39 cellular contexts compared by ENCODE assay signal in the genomic region with DNA sequence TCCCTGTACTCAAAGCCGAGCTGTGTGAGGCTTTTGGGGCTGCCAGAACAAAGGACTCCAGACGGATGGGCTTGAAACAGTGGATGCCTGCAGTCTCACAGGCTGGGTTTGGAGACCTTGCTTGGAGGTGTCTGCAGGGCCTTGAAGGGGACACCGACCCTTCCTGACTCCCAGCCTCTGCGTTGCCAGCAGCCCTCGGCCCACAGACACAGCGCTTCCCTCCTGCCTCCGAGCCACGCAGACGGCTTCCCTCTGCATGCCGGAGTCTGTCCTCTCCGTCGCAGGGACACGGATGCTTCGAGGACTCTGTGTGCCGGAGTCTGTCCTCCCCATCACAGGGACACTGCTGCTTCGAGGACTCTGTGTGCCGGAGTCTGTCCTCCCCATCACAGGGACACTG.
"Had no signal": no experiment of that assay in that cellular context is flagged by ENCODE, and none has a peak within 500 bp of the region (broad histone marks: within the 10 kb centered on the region; RNA-seq: fewer than 3 reads in every experiment).

No MANE protein-coding gene starts in this region.

- DNase-seq: activated B cell treated with CpG ODN at 0.5 μM for 24 hours; activated CD4-positive, alpha-beta memory T cell treated with anti-CD3 and anti-CD28 coated beads for 36 hours; activated CD4-positive, alpha-beta T cell treated with anti-CD3 and anti-CD28 coated beads for 4 hours; activated CD4-positive, alpha-beta T cell treated with anti-CD3 and anti-CD28 coated beads, Interleukin-2, amount 10 ng/mL, durations not matched to agents 24 days and 14 days; activated CD4-positive, alpha-beta T cell treated with anti-CD3 and anti-CD28 coated beads, Interleukin-2, amount 50 U/mL, for 1 hour; activated CD4-positive, alpha-beta T cell treated with anti-CD3 and anti-CD28 coated beads, Interleukin-2, amount 50 U/mL, for 4 hours; activated CD4-positive, CD25-positive, alpha-beta regulatory T cell treated with anti-CD3 and anti-CD28 coated beads, Interleukin-2, amount 50 U/mL, for 72 hours; activated CD8-positive, alpha-beta memory T cell treated with anti-CD3 and anti-CD28 coated beads, Interleukin-2, amount 50 U/mL, for 4 hours; activated CD8-positive, alpha-beta T cell treated with anti-CD3 and anti-CD28 coated beads for 36 hours; activated effector memory CD4-positive, alpha-beta T cell treated with anti-CD3 and anti-CD28 coated beads, Interleukin-2, amount 50 U/mL, for 16 hours; activated gamma-delta T cell treated with Interleukin-2 at 50 U/mL for 16 hours; activated naive CD4-positive, alpha-beta T cell; activated naive CD4-positive, alpha-beta T cell treated with anti-CD3 and anti-CD28 coated beads for 36 hours; activated naive CD8-positive, alpha-beta T cell treated with anti-CD3 and anti-CD28 coated beads, Interleukin-2, amount 10 ng/mL, durations not matched to agents 7 days and 5 days; activated naive CD8-positive, alpha-beta T cell treated with anti-CD3 and anti-CD28 coated beads, Interleukin-2, amount 50 U/mL, for 24 hours; activated T-cell treated with anti-CD3 and anti-CD28 coated beads for 4 hours; activated T-cell treated with anti-CD3 and anti-CD28 coated beads, Interleukin-2, amount 50 U/mL, for 1 hour; activated T-cell treated with anti-CD3 and anti-CD28 coated beads, Interleukin-2, amount 50 U/mL, for 4 hours; activated T-cell treated with anti-CD3 and anti-CD28 coated beads, Interleukin-2, amount 50 U/mL, for 72 hours; amygdala; anterior cingulate cortex; caudate nucleus; SW 1271; T-helper 1 cell; T-helper 2 cell; T-helper 9 cell had no signal

- H3K4me1 Mint-ChIP-seq: activated B cell treated with CpG ODN at 0.5 μM for 24 hours; activated CD4-positive, alpha-beta T cell treated with anti-CD3 and anti-CD28 coated beads, Interleukin-2, amount 10 ng/mL, durations not matched to agents 24 days and 14 days; activated naive CD4-positive, alpha-beta T cell treated with anti-CD3 and anti-CD28 coated beads, Interleukin-2, amount 50 U/mL, for 24 hours; activated naive CD8-positive, alpha-beta T cell treated with anti-CD3 and anti-CD28 coated beads, Interleukin-2, amount 10 ng/mL, durations not matched to agents 7 days and 5 days; activated naive CD8-positive, alpha-beta T cell treated with anti-CD3 and anti-CD28 coated beads, Interleukin-2, amount 50 U/mL, for 24 hours; activated T-helper 17 cell treated with anti-CD3 and anti-CD28 coated beads, Interleukin-2, amount 50 U/mL, for 72 hours; central memory CD8-positive, alpha-beta T cell had no signal

- H3K4me1 ChIP-seq: ascending aorta had no signal

- H3K36me3 Mint-ChIP-seq: activated CD4-positive, alpha-beta memory T cell treated with anti-CD3 and anti-CD28 coated beads for 36 hours; activated naive CD4-positive, alpha-beta T cell treated with anti-CD3 and anti-CD28 coated beads, Interleukin-2, amount 50 U/mL, for 24 hours; activated naive CD8-positive, alpha-beta T cell; activated naive CD8-positive, alpha-beta T cell treated with anti-CD3 and anti-CD28 coated beads, Interleukin-2, amount 10 ng/mL, durations not matched to agents 7 days and 5 days had no signal

- H3K4me3 ChIP-seq: ascending aorta, cardiac muscle cell had no signal

- H3K9me3 Mint-ChIP-seq: activated B cell treated with CpG ODN at 0.5 μM for 24 hours; activated CD4-positive, alpha-beta memory T cell treated with anti-CD3 and anti-CD28 coated beads for 36 hours; activated CD4-positive, alpha-beta T cell treated with anti-CD3 and anti-CD28 coated beads, Interleukin-2, amount 10 ng/mL, durations not matched to agents 24 days and 14 days; activated CD8-positive, alpha-beta T cell treated with anti-CD3 and anti-CD28 coated beads for 36 hours; activated naive CD4-positive, alpha-beta T cell treated with anti-CD3 and anti-CD28 coated beads for 36 hours; activated naive CD4-positive, alpha-beta T cell treated with anti-CD3 and anti-CD28 coated beads, Interleukin-2, amount 50 U/mL, for 24 hours; activated naive CD8-positive, alpha-beta T cell treated with anti-CD3 and anti-CD28 coated beads, Interleukin-2, amount 10 ng/mL, durations not matched to agents 7 days and 5 days; activated naive CD8-positive, alpha-beta T cell treated with anti-CD3 and anti-CD28 coated beads, Interleukin-2, amount 50 U/mL, for 24 hours; activated T-cell treated with anti-CD3 and anti-CD28 coated beads, Interleukin-2, amount 50 U/mL, for 4 hours; activated T-cell treated with anti-CD3 and anti-CD28 coated beads, Interleukin-2, amount 50 U/mL, for 72 hours; activated T-helper 1 cell treated with anti-CD3 and anti-CD28 coated beads, Interleukin-12 subunit alpha, Interleukin-12 subunit beta, Interleukin-2, Interleukin-4 antibody, amounts not matched to agents 30 ng/mL and 10 ng/mL and 1 ng/mL, durations not matched to agents 14 hours and 24 hours and 36 hours; activated T-helper 17 cell treated with anti-CD3 and anti-CD28 coated beads, Interleukin-2, amount 50 U/mL, for 72 hours; central memory CD8-positive, alpha-beta T cell; T-helper 1 cell treated with Interleukin-12 subunit alpha and Interleukin-12 subunit beta and Interleukin-4 antibody, amounts not matched to agents 30 μg/mL and 1 μg/mL, for 36 hours; T-helper 2 cell treated with Interferon-gamma antibody and Interleukin-4, amounts not matched to agents 5 μg/mL and 100 μg/mL, for 36 hours had no signal

- FAIRE-seq: bronchial epithelial cell, TTC549 had no signal

- H3K27me3 Mint-ChIP-seq: activated B cell treated with CpG ODN at 0.5 μM for 24 hours; activated CD4-positive, alpha-beta memory T cell treated with anti-CD3 and anti-CD28 coated beads for 36 hours; activated CD4-positive, alpha-beta T cell treated with anti-CD3 and anti-CD28 coated beads, Interleukin-2, amount 10 ng/mL, durations not matched to agents 24 days and 14 days; activated CD8-positive, alpha-beta T cell treated with anti-CD3 and anti-CD28 coated beads for 36 hours; activated naive CD4-positive, alpha-beta T cell treated with anti-CD3 and anti-CD28 coated beads, Interleukin-2, amount 50 U/mL, for 24 hours; activated naive CD8-positive, alpha-beta T cell; activated naive CD8-positive, alpha-beta T cell treated with anti-CD3 and anti-CD28 coated beads, Interleukin-2, amount 10 ng/mL, durations not matched to agents 7 days and 5 days; activated naive CD8-positive, alpha-beta T cell treated with anti-CD3 and anti-CD28 coated beads, Interleukin-2, amount 50 U/mL, for 24 hours; activated T-helper 17 cell treated with anti-CD3 and anti-CD28 coated beads, Interleukin-2, amount 50 U/mL, for 72 hours; brain had no signal

- H3K27me3 ChIP-seq: ascending aorta, cardiac muscle cell had no signal

- H3K9me3 ChIP-seq: ascending aorta had no signal

- ATAC-seq: activated CD8-positive, alpha-beta T cell treated with anti-CD3 and anti-CD28 coated beads for 36 hours; activated naive CD8-positive, alpha-beta T cell treated with anti-CD3 and anti-CD28 coated beads, Interleukin-2, amount 50 U/mL, for 24 hours; activated T-cell treated with anti-CD3 and anti-CD28 coated beads, Interleukin-2, amount 50 U/mL, for 4 hours; activated T-cell treated with anti-CD3 and anti-CD28 coated beads, Interleukin-2, amount 50 U/mL, for 72 hours; activated T-helper 17 cell treated with anti-CD3 and anti-CD28 coated beads, Interleukin-2, amount 50 U/mL, for 72 hours had no signal

- H3K27ac Mint-ChIP-seq: activated B cell treated with CpG ODN at 0.5 μM for 24 hours; activated CD4-positive, alpha-beta memory T cell treated with anti-CD3 and anti-CD28 coated beads for 36 hours; activated CD4-positive, alpha-beta T cell treated with anti-CD3 and anti-CD28 coated beads, Interleukin-2, amount 10 ng/mL, durations not matched to agents 24 days and 14 days; activated CD8-positive, alpha-beta T cell treated with anti-CD3 and anti-CD28 coated beads for 36 hours; activated naive CD4-positive, alpha-beta T cell treated with anti-CD3 and anti-CD28 coated beads for 36 hours; activated naive CD4-positive, alpha-beta T cell treated with anti-CD3 and anti-CD28 coated beads, Interleukin-2, amount 50 U/mL, for 24 hours; activated naive CD8-positive, alpha-beta T cell; activated naive CD8-positive, alpha-beta T cell treated with anti-CD3 and anti-CD28 coated beads, Interleukin-2, amount 10 ng/mL, durations not matched to agents 7 days and 5 days; activated naive CD8-positive, alpha-beta T cell treated with anti-CD3 and anti-CD28 coated beads, Interleukin-2, amount 50 U/mL, for 24 hours; activated T-cell treated with anti-CD3 and anti-CD28 coated beads, Interleukin-2, amount 50 U/mL, for 72 hours; activated T-helper 1 cell treated with anti-CD3 and anti-CD28 coated beads, Interleukin-12 subunit alpha, Interleukin-12 subunit beta, Interleukin-2, Interleukin-4 antibody, amounts not matched to agents 30 ng/mL and 10 ng/mL and 1 ng/mL, durations not matched to agents 14 hours and 24 hours and 36 hours; activated T-helper 17 cell treated with anti-CD3 and anti-CD28 coated beads, Interleukin-2, amount 50 U/mL, for 72 hours; T-helper 1 cell treated with Interleukin-12 subunit alpha and Interleukin-12 subunit beta and Interleukin-4 antibody, amounts not matched to agents 30 μg/mL and 1 μg/mL, for 36 hours; T-helper 2 cell treated with Interferon-gamma antibody and Interleukin-4, amounts not matched to agents 5 μg/mL and 100 μg/mL, for 36 hours had no signal

- H3K27ac ChIP-seq: ascending aorta, cardiac muscle cell, VCaP had no signal

- H3K36me3 ChIP-seq: ascending aorta, cardiac muscle cell had no signal

- H3K4me3 Mint-ChIP-seq: activated B cell treated with CpG ODN at 0.5 μM for 24 hours; activated CD4-positive, alpha-beta memory T cell treated with anti-CD3 and anti-CD28 coated beads for 36 hours; activated CD4-positive, alpha-beta T cell treated with anti-CD3 and anti-CD28 coated beads, Interleukin-2, amount 10 ng/mL, durations not matched to agents 24 days and 14 days; activated CD8-positive, alpha-beta T cell treated with anti-CD3 and anti-CD28 coated beads for 36 hours; activated naive CD4-positive, alpha-beta T cell treated with anti-CD3 and anti-CD28 coated beads for 36 hours; activated naive CD4-positive, alpha-beta T cell treated with anti-CD3 and anti-CD28 coated beads, Interleukin-2, amount 50 U/mL, for 24 hours; activated naive CD8-positive, alpha-beta T cell; activated naive CD8-positive, alpha-beta T cell treated with anti-CD3 and anti-CD28 coated beads, Interleukin-2, amount 10 ng/mL, durations not matched to agents 7 days and 5 days; activated naive CD8-positive, alpha-beta T cell treated with anti-CD3 and anti-CD28 coated beads, Interleukin-2, amount 50 U/mL, for 24 hours; activated T-cell treated with anti-CD3 and anti-CD28 coated beads, Interleukin-2, amount 50 U/mL, for 4 hours; activated T-cell treated with anti-CD3 and anti-CD28 coated beads, Interleukin-2, amount 50 U/mL, for 72 hours; activated T-helper 1 cell treated with anti-CD3 and anti-CD28 coated beads, Interleukin-12 subunit alpha, Interleukin-12 subunit beta, Interleukin-2, Interleukin-4 antibody, amounts not matched to agents 30 ng/mL and 10 ng/mL and 1 ng/mL, durations not matched to agents 14 hours and 24 hours and 36 hours; activated T-helper 17 cell treated with anti-CD3 and anti-CD28 coated beads, Interleukin-2, amount 50 U/mL, for 72 hours; brain; central memory CD8-positive, alpha-beta T cell; T-helper 1 cell treated with Interleukin-12 subunit alpha and Interleukin-12 subunit beta and Interleukin-4 antibody, amounts not matched to agents 30 μg/mL and 1 μg/mL, for 36 hours; T-helper 2 cell treated with Interferon-gamma antibody and Interleukin-4, amounts not matched to agents 5 μg/mL and 100 μg/mL, for 36 hours had no signal
